Comparison of ENCODE assay signal across 21 cellular contexts in the genomic region with DNA sequence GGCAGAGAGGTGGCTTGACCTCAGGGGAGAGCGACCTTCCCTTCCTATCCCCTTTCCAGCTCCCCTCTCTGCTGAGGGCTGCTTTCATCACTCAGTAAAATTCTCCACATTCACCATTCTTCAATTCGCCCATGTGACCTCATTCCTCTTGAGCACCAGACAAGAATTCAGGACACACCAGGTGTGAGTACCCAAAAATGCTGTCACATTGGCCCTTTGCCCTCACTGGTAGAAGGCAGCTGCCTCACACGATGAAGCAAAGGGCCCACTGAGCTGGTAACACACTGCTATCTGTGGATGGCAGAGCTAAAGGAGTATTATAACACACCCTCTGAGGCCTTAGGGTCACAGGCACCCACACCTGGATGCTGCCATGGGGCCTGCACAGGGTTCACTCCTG.
"Had no signal": no experiment of that assay in that cellular context is flagged by ENCODE, and none has a peak within 500 bp of the region (broad histone marks: within the 10 kb centered on the region; RNA-seq: fewer than 3 reads in every experiment).

No MANE protein-coding gene starts in this region.

- ATAC-seq: activated naive CD8-positive, alpha-beta T cell treated with anti-CD3 and anti-CD28 coated beads, Interleukin-2, amount 50 U/mL, for 24 hours; foreskin keratinocyte; heart right ventricle; left cardiac atrium; T-cell had no signal

- H3K4me3 Mint-ChIP-seq: activated naive CD4-positive, alpha-beta T cell treated with anti-CD3 and anti-CD28 coated beads for 36 hours; activated naive CD8-positive, alpha-beta T cell treated with anti-CD3 and anti-CD28 coated beads, Interleukin-2, amount 50 U/mL, for 24 hours; naive B cell; T-cell had no signal

- H3K27ac ChIP-seq: foreskin keratinocyte, neutrophil, upper lobe of left lung had no signal

- H3K4me1 ChIP-seq: foreskin keratinocyte had no signal

- H3K4me1 Mint-ChIP-seq: activated naive CD8-positive, alpha-beta T cell treated with anti-CD3 and anti-CD28 coated beads, Interleukin-2, amount 50 U/mL, for 24 hours; T-cell had no signal

- H3K27ac Mint-ChIP-seq: activated naive CD8-positive, alpha-beta T cell treated with anti-CD3 and anti-CD28 coated beads, Interleukin-2, amount 50 U/mL, for 24 hours; activated T-helper 2 cell treated with anti-CD3 and anti-CD28 coated beads, Interferon-gamma antibody, Interleukin-2, Interleukin-4, amounts not matched to agents 10 μg/mL and 5 μg/mL and 100 μg/mL, durations not matched to agents 14 hours and 24 hours and 36 hours; naive B cell; T-cell had no signal

- H3K4me3 ChIP-seq: heart right ventricle, lung, right atrium auricular region, skin epidermis, upper lobe of left lung had no signal

- H3K9me3 Mint-ChIP-seq: activated naive CD4-positive, alpha-beta T cell treated with anti-CD3 and anti-CD28 coated beads for 36 hours; activated naive CD8-positive, alpha-beta T cell treated with anti-CD3 and anti-CD28 coated beads, Interleukin-2, amount 50 U/mL, for 24 hours; activated T-helper 2 cell treated with anti-CD3 and anti-CD28 coated beads, Interferon-gamma antibody, Interleukin-2, Interleukin-4, amounts not matched to agents 10 μg/mL and 5 μg/mL and 100 μg/mL, durations not matched to agents 14 hours and 24 hours and 36 hours; T-cell had no signal

- H3K9me3 ChIP-seq: heart right ventricle, neutrophil, right atrium auricular region, SK-N-SH, upper lobe of left lung had no signal

- H3K27me3 ChIP-seq: foreskin keratinocyte, heart right ventricle, neutrophil, right atrium auricular region, upper lobe of left lung had no signal

- H3K27me3 Mint-ChIP-seq: activated naive CD8-positive, alpha-beta T cell treated with anti-CD3 and anti-CD28 coated beads, Interleukin-2, amount 50 U/mL, for 24 hours; naive B cell; T-cell had no signal

- DNase-seq: activated CD4-positive, CD25-positive, alpha-beta regulatory T cell treated with anti-CD3 and anti-CD28 coated beads, Interleukin-2, amount 50 U/mL, for 72 hours; activated naive CD4-positive, alpha-beta T cell treated with anti-CD3 and anti-CD28 coated beads for 36 hours; activated naive CD8-positive, alpha-beta T cell treated with anti-CD3 and anti-CD28 coated beads, Interleukin-2, amount 50 U/mL, for 24 hours; foreskin keratinocyte; heart right ventricle; left cardiac atrium; midbrain; naive B cell; SK-N-SH; stimulated activated CD4-positive, alpha-beta T cell treated with anti-CD3 and anti-CD28 coated beads, Interleukin-15, amount 100 ng/mL, for 24 hours; stimulated activated CD4-positive, alpha-beta T cell treated with anti-CD3 and anti-CD28 coated beads, Interleukin-4, amount 100 ng/mL, for 4 hours; stimulated activated CD8-positive, alpha-beta memory T cell treated with anti-CD3 and anti-CD28 coated beads, Interleukin-4, amount 100 ng/mL, for 48 hours; stimulated activated naive CD4-positive, alpha-beta T cell treated with Interleukin-2 at 50 U/mL for 16 hours; T-cell; T-helper 9 cell; upper lobe of left lung had no signal
